Comparison of ENCODE assay signal across 40 cellular contexts in genomic region chr12:94437303-94437702, GRCh38.
"Had no signal": no experiment of that assay in that cellular context is flagged by ENCODE, and none has a peak within 500 bp of the region (broad histone marks: within the 10 kb centered on the region; RNA-seq: fewer than 3 reads in every experiment).

No MANE protein-coding gene starts in this region.

- H3K27ac ChIP-seq: adrenal gland, ascending aorta, body of pancreas, brain microvascular endothelial cell, breast epithelium, cardiac muscle cell had no signal

- H3K9me3 Mint-ChIP-seq: activated T-helper 17 cell treated with anti-CD3 and anti-CD28 coated beads, Interleukin-2, amount 50 U/mL, for 72 hours; central memory CD8-positive, alpha-beta T cell had no signal

- H3K27me3 ChIP-seq: adrenal gland, ascending aorta, body of pancreas, brain microvascular endothelial cell, breast epithelium, cardiac muscle cell had no signal

- FAIRE-seq: astrocyte, bronchial epithelial cell had no signal

- H3K4me1 Mint-ChIP-seq: activated T-helper 17 cell treated with anti-CD3 and anti-CD28 coated beads, Interleukin-2, amount 50 U/mL, for 72 hours had no signal

- H3K9me3 ChIP-seq: adrenal gland, body of pancreas had no signal

- H3K4me3 ChIP-seq: adrenal gland, ascending aorta, body of pancreas, breast epithelium, cardiac muscle cell had no signal

- H3K27me3 Mint-ChIP-seq: activated naive CD4-positive, alpha-beta T cell treated with anti-CD3 and anti-CD28 coated beads, Interleukin-2, amount 10 ng/mL, durations not matched to agents 7 days and 5 days; activated naive CD4-positive, alpha-beta T cell treated with anti-CD3 and anti-CD28 coated beads, Interleukin-2, amount 50 U/mL, for 24 hours; activated naive CD8-positive, alpha-beta T cell; activated naive CD8-positive, alpha-beta T cell treated with anti-CD3 and anti-CD28 coated beads for 36 hours; activated naive CD8-positive, alpha-beta T cell treated with anti-CD3 and anti-CD28 coated beads, Interleukin-2, amount 10 ng/mL, durations not matched to agents 7 days and 5 days; activated naive CD8-positive, alpha-beta T cell treated with anti-CD3 and anti-CD28 coated beads, Interleukin-2, amount 50 U/mL, for 24 hours; activated T-cell treated with anti-CD3 and anti-CD28 coated beads, Interleukin-2, amount 50 U/mL, for 24 hours; activated T-helper 17 cell treated with anti-CD3 and anti-CD28 coated beads, Interleukin-2, amount 50 U/mL, for 72 hours; brain; central memory CD8-positive, alpha-beta T cell had no signal

- H3K36me3 ChIP-seq: adrenal gland, ascending aorta, brain microvascular endothelial cell, breast epithelium, cardiac muscle cell had no signal

- H3K27ac Mint-ChIP-seq: activated naive CD4-positive, alpha-beta T cell treated with anti-CD3 and anti-CD28 coated beads for 36 hours; activated naive CD4-positive, alpha-beta T cell treated with anti-CD3 and anti-CD28 coated beads, Interleukin-2, amount 10 ng/mL, durations not matched to agents 7 days and 5 days; activated naive CD4-positive, alpha-beta T cell treated with anti-CD3 and anti-CD28 coated beads, Interleukin-2, amount 50 U/mL, for 24 hours; activated naive CD4-positive, alpha-beta T cell treated with anti-CD3 and anti-CD28 coated beads, Interleukin-2, amount 50 U/mL, for 72 hours; activated naive CD8-positive, alpha-beta T cell; activated naive CD8-positive, alpha-beta T cell treated with anti-CD3 and anti-CD28 coated beads for 36 hours; activated naive CD8-positive, alpha-beta T cell treated with anti-CD3 and anti-CD28 coated beads, Interleukin-2, amount 10 ng/mL, durations not matched to agents 7 days and 5 days; activated naive CD8-positive, alpha-beta T cell treated with anti-CD3 and anti-CD28 coated beads, Interleukin-2, amount 50 U/mL, for 24 hours; activated T-cell treated with anti-CD3 and anti-CD28 coated beads, Interleukin-2, amount 50 U/mL, for 24 hours; activated T-cell treated with anti-CD3 and anti-CD28 coated beads, Interleukin-2, amount 50 U/mL, for 72 hours; activated T-helper 1 cell treated with anti-CD3 and anti-CD28 coated beads, Interleukin-12 subunit alpha, Interleukin-12 subunit beta, Interleukin-2, Interleukin-4 antibody, amounts not matched to agents 30 ng/mL and 10 ng/mL and 1 ng/mL, durations not matched to agents 14 hours and 24 hours and 36 hours; activated T-helper 17 cell treated with anti-CD3 and anti-CD28 coated beads, Interleukin-2, amount 50 U/mL, for 72 hours; activated T-helper 2 cell treated with anti-CD3 and anti-CD28 coated beads, Interferon-gamma antibody, Interleukin-2, Interleukin-4, amounts not matched to agents 10 μg/mL and 5 μg/mL and 100 μg/mL, durations not matched to agents 14 hours and 24 hours and 36 hours had no signal

- H3K4me3 Mint-ChIP-seq: activated naive CD4-positive, alpha-beta T cell treated with anti-CD3 and anti-CD28 coated beads for 36 hours; activated naive CD4-positive, alpha-beta T cell treated with anti-CD3 and anti-CD28 coated beads, Interleukin-2, amount 10 ng/mL, durations not matched to agents 7 days and 5 days; activated naive CD4-positive, alpha-beta T cell treated with anti-CD3 and anti-CD28 coated beads, Interleukin-2, amount 50 U/mL, for 24 hours; activated naive CD8-positive, alpha-beta T cell; activated naive CD8-positive, alpha-beta T cell treated with anti-CD3 and anti-CD28 coated beads for 36 hours; activated naive CD8-positive, alpha-beta T cell treated with anti-CD3 and anti-CD28 coated beads, Interleukin-2, amount 10 ng/mL, durations not matched to agents 7 days and 5 days; activated naive CD8-positive, alpha-beta T cell treated with anti-CD3 and anti-CD28 coated beads, Interleukin-2, amount 50 U/mL, for 24 hours; activated T-cell treated with anti-CD3 and anti-CD28 coated beads, Interleukin-2, amount 50 U/mL, for 24 hours; activated T-cell treated with anti-CD3 and anti-CD28 coated beads, Interleukin-2, amount 50 U/mL, for 4 hours; activated T-cell treated with anti-CD3 and anti-CD28 coated beads, Interleukin-2, amount 50 U/mL, for 72 hours; activated T-helper 1 cell treated with anti-CD3 and anti-CD28 coated beads, Interleukin-12 subunit alpha, Interleukin-12 subunit beta, Interleukin-2, Interleukin-4 antibody, amounts not matched to agents 30 ng/mL and 10 ng/mL and 1 ng/mL, durations not matched to agents 14 hours and 24 hours and 36 hours; activated T-helper 17 cell treated with anti-CD3 and anti-CD28 coated beads, Interleukin-2, amount 50 U/mL, for 72 hours; brain; central memory CD8-positive, alpha-beta T cell had no signal

- H3K4me1 ChIP-seq: adrenal gland, breast epithelium had no signal

- ATAC-seq: activated naive CD4-positive, alpha-beta T cell treated with anti-CD3 and anti-CD28 coated beads, Interleukin-2, amount 50 U/mL, for 72 hours; activated naive CD8-positive, alpha-beta T cell treated with anti-CD3 and anti-CD28 coated beads, Interleukin-2, amount 50 U/mL, for 24 hours; activated T-cell treated with anti-CD3 and anti-CD28 coated beads, Interleukin-2, amount 50 U/mL, for 4 hours; activated T-cell treated with anti-CD3 and anti-CD28 coated beads, Interleukin-2, amount 50 U/mL, for 72 hours; activated T-helper 17 cell treated with anti-CD3 and anti-CD28 coated beads, Interleukin-2, amount 50 U/mL, for 72 hours; body of pancreas had no signal

- DNase-seq: activated effector memory CD4-positive, alpha-beta T cell treated with anti-CD3 and anti-CD28 coated beads, Interleukin-2, amount 50 U/mL, for 16 hours; activated effector memory CD4-positive, alpha-beta T cell treated with Interleukin-2 at 50 U/mL for 16 hours; activated gamma-delta T cell; activated gamma-delta T cell treated with Interleukin-2 at 50 U/mL for 16 hours; activated naive CD4-positive, alpha-beta T cell; activated naive CD4-positive, alpha-beta T cell treated with anti-CD3 and anti-CD28 coated beads for 36 hours; activated naive CD4-positive, alpha-beta T cell treated with anti-CD3 and anti-CD28 coated beads, Interleukin-2, amount 10 ng/mL, durations not matched to agents 7 days and 5 days; activated naive CD4-positive, alpha-beta T cell treated with anti-CD3 and anti-CD28 coated beads, Interleukin-2, amount 50 U/mL, for 16 hours; activated naive CD4-positive, alpha-beta T cell treated with Interleukin-2 at 50 U/mL for 16 hours; activated naive CD8-positive, alpha-beta T cell treated with anti-CD3 and anti-CD28 coated beads for 36 hours; activated naive CD8-positive, alpha-beta T cell treated with anti-CD3 and anti-CD28 coated beads, Interleukin-2, amount 10 ng/mL, durations not matched to agents 7 days and 5 days; activated naive CD8-positive, alpha-beta T cell treated with anti-CD3 and anti-CD28 coated beads, Interleukin-2, amount 50 U/mL, for 24 hours; activated T-cell treated with anti-CD3 and anti-CD28 coated beads, Interleukin-2, amount 50 U/mL, for 1 hour; activated T-cell treated with anti-CD3 and anti-CD28 coated beads, Interleukin-2, amount 50 U/mL, for 24 hours; activated T-cell treated with anti-CD3 and anti-CD28 coated beads, Interleukin-2, amount 50 U/mL, for 4 hours; activated T-cell treated with anti-CD3 and anti-CD28 coated beads, Interleukin-2, amount 50 U/mL, for 48 hours; activated T-cell treated with anti-CD3 and anti-CD28 coated beads, Interleukin-2, amount 50 U/mL, for 72 hours; adrenal gland; amniotic stem cell; amygdala; anterior cingulate cortex; aorta; body of pancreas; brain microvascular endothelial cell; caudate nucleus; central memory CD4-positive, alpha-beta T cell; cerebellar nuclear complex had no signal
